ENCODE assay signal across 9 cellular contexts in genomic region chr11:117814204-117814765, GRCh38. TPM values are rescaled to one million over a fixed set of nuclear protein-coding genes. Genes with fewer than 3 reads are reported as not detected.
DNase-seq lines count a peak whose midpoint lies in the region; ATAC-seq, FAIRE-seq and TF ChIP-seq lines count a peak whose summit lies in the region.
"Had no signal": no experiment of that assay in that cellular context is flagged by ENCODE, and none has a peak within 500 bp of the region (broad histone marks: within the 10 kb centered on the region; RNA-seq: fewer than 3 reads in every experiment).

No MANE protein-coding gene starts in this region.

- H3K27ac Mint-ChIP-seq in activated CD4-positive, alpha-beta memory T cell treated with anti-CD3 and anti-CD28 coated beads, Interleukin-2, amount 10 ng/mL, durations not matched to agents 7 days and 5 days = peak overlapping the region; percentile 87
- peak overlapping the region; percentile 87 to 97 (median 90) for H3K27ac Mint-ChIP-seq in naive thymus-derived CD8-positive, alpha-beta T cell

- no peaks in the 10 kb centered on the region for H3K36me3 Mint-ChIP-seq in activated CD4-positive, alpha-beta memory T cell treated with anti-CD3 and anti-CD28 coated beads, Interleukin-2, amount 10 ng/mL, durations not matched to agents 7 days and 5 days (ENCODE audit: low read depth)
- H3K36me3 Mint-ChIP-seq in naive thymus-derived CD8-positive, alpha-beta T cell = no peaks in the 10 kb centered on the region

- POLR2A ChIA-PET in activated CD4-positive, alpha-beta memory T cell treated with anti-CD3 and anti-CD28 coated beads, Interleukin-2, amount 10 ng/mL, durations not matched to agents 7 days and 5 days (lab: Charles Lee) = interaction anchor here (0.9 to 4.4 kb wide), 8 partner anchors 14 to 235 kb away, joined by 3 to 25 read pairs (median 6); partner anchors contain the start of gene IL10RA
- POLR2A ChIA-PET in naive thymus-derived CD8-positive, alpha-beta T cell (lab: Charles Lee) = interaction anchor here (1.0 to 3.5 kb wide), 6 partner anchors 10 to 238 kb away, joined by 3 to 15 read pairs (median 8); partner anchors contain the start of gene FXYD2

- no peak for DNase-seq in activated CD4-positive, alpha-beta memory T cell treated with anti-CD3 and anti-CD28 coated beads, Interleukin-2, amount 10 ng/mL, durations not matched to agents 7 days and 5 days
- peak in 1 of 10 donors; percentile 41 for DNase-seq in naive thymus-derived CD8-positive, alpha-beta T cell
- no peak for DNase-seq in NCI-H187 (lab: John Stamatoyannopoulos, UW)
- no peak for DNase-seq in prostate gland (ENCODE audit: low spot score)
- DNase-seq in small intestine = no peak

- H3K4me3 ChIP-seq in prostate gland (no peak overlapping the region), small intestine (ENCODE audit: low read depth in 1 of 2, low read length in 2 of 2) (no peak overlapping the region)

- H3K4me1 ChIP-seq in prostate gland (replicated peaks) = peaks cover 5% of the 10 kb centered on the region
- peaks cover 2% of the 10 kb centered on the region in 2 donors for H3K4me1 ChIP-seq in small intestine (ENCODE audit: control insufficient read depth in 2 of 2, insufficient read depth in 1 of 2, low read depth in 1 of 2, low read length in 1 of 2)

- TF ChIP-seq POLR2A in prostate gland (IDR thresholded peaks at IDR 0.05) = no peak

- H3K9me3 Mint-ChIP-seq in activated CD4-positive, alpha-beta memory T cell treated with anti-CD3 and anti-CD28 coated beads, Interleukin-2, amount 10 ng/mL, durations not matched to agents 7 days and 5 days = no peaks in the 10 kb centered on the region
- H3K9me3 Mint-ChIP-seq in naive thymus-derived CD8-positive, alpha-beta T cell = no peaks in the 10 kb centered on the region

- CTCF ChIA-PET in activated CD4-positive, alpha-beta memory T cell treated with anti-CD3 and anti-CD28 coated beads, Interleukin-2, amount 10 ng/mL, durations not matched to agents 7 days and 5 days (lab: Charles Lee) = interaction anchor here (0.9 to 10.3 kb wide), 8 partner anchors 7 to 388 kb away, joined by 3 to 189 read pairs (median 27); partner anchors contain the start of gene FXYD2

- H3K36me3 ChIP-seq in prostate gland (no peaks in the 10 kb centered on the region), small intestine (ENCODE audit: control insufficient read depth in 2 of 2, insufficient read depth in 2 of 2, low read length in 2 of 2) (no peaks in the 10 kb centered on the region)

- 78% methylated on average over 7 of the region's 7 CpGs for WGBS in prostate gland
- 67 to 76% (median 72%) methylated on average over 7 of the region's 7 CpGs for WGBS in small intestine, 3 donors

- no peak for TF ChIP-seq CTCF in prostate gland (IDR thresholded peaks at IDR 0.05)

- H3K27me3 ChIP-seq in prostate gland (replicated peaks; ENCODE audit: insufficient read depth) (no peaks in the 10 kb centered on the region), small intestine (ENCODE audit: control insufficient read depth in 2 of 2, insufficient read depth in 2 of 2, low read length in 2 of 2) (no peaks in the 10 kb centered on the region)

- intact Hi-C loops in prostate gland (cut with DNase I) = no loop called here

- peaks cover 14% of the 10 kb centered on the region for H3K27me3 Mint-ChIP-seq in activated CD4-positive, alpha-beta memory T cell treated with anti-CD3 and anti-CD28 coated beads, Interleukin-2, amount 10 ng/mL, durations not matched to agents 7 days and 5 days
- peaks cover 0 to 3% (median 0%) of the 10 kb centered on the region in 5 donors for H3K27me3 Mint-ChIP-seq in naive thymus-derived CD8-positive, alpha-beta T cell

- ATAC-seq in GM18498 (IDR thresholded peaks at IDR 0.05; ENCODE audit: unreplicated experiment) = peak; percentile 7
- peak; percentile 3 for ATAC-seq in HG02759 (IDR thresholded peaks at IDR 0.05; ENCODE audit: unreplicated experiment)
- ATAC-seq in naive thymus-derived CD8-positive, alpha-beta T cell = no peak
- ATAC-seq in HG03439 (IDR thresholded peaks at IDR 0.05; ENCODE audit: unreplicated experiment) = no peak
- ATAC-seq: HCT116 had no signal

- no peak for FAIRE-seq in small intestine (lab: Jason Lieb, UNC)

- no peak overlapping the region for H3K4me3 Mint-ChIP-seq in activated CD4-positive, alpha-beta memory T cell treated with anti-CD3 and anti-CD28 coated beads, Interleukin-2, amount 10 ng/mL, durations not matched to agents 7 days and 5 days
- H3K4me3 Mint-ChIP-seq in naive thymus-derived CD8-positive, alpha-beta T cell = peak overlapping the region in 8 of 10 donors; percentile 68 to 87 (median 76)

- H3K27ac ChIP-seq in prostate gland (no peak overlapping the region), small intestine (ENCODE audit: low read depth in 1 of 2, low read length in 1 of 2) (peak overlapping the region in 1 of 2 donors; percentile 86)

- H3K9me3 ChIP-seq in prostate gland (no peaks in the 10 kb centered on the region), small intestine (ENCODE audit: control insufficient read depth, low read depth) (no peaks in the 10 kb centered on the region)

- peaks cover 67% of the 10 kb centered on the region for H3K4me1 Mint-ChIP-seq in activated CD4-positive, alpha-beta memory T cell treated with anti-CD3 and anti-CD28 coated beads, Interleukin-2, amount 10 ng/mL, durations not matched to agents 7 days and 5 days
- peaks cover 28 to 61% (median 49%) of the 10 kb centered on the region in 4 donors for H3K4me1 Mint-ChIP-seq in naive thymus-derived CD8-positive, alpha-beta T cell

RNA-seq across cellular contexts. Expression of gene FXYD2, which starts 10.3 kb away (rescaled TPM):
- under 1 TPM; 0.33 to 0.48 TPM for total RNA-seq in activated CD4-positive, alpha-beta memory T cell treated with anti-CD3 and anti-CD28 coated beads, Interleukin-2, amount 10 ng/mL, durations not matched to agents 7 days and 5 days
- total RNA-seq in naive thymus-derived CD8-positive, alpha-beta T cell = 10 to 100 TPM; 12.9 to 14.4 TPM
- polyA plus RNA-seq in naive thymus-derived CD8-positive, alpha-beta T cell = 10 to 100 TPM; 11.9 to 61.6 (median 16.9) TPM
- 1 to 10 TPM in 1 of 2 donors, under 1 TPM in 1; 0.87 to 1.8 TPM for total RNA-seq in prostate gland
- 1 to 10 TPM in 2 of 3 donors, not detected in 1; 2.2 to 3.2 TPM for polyA plus RNA-seq in small intestine

RNA-seq across cellular contexts. Expression of gene DSCAML1, which starts 17.3 kb away (rescaled TPM):
- total RNA-seq in activated CD4-positive, alpha-beta memory T cell treated with anti-CD3 and anti-CD28 coated beads, Interleukin-2, amount 10 ng/mL, durations not matched to agents 7 days and 5 days = under 1 TPM in 1 of 2 experiments, not detected in 1; 0.03 TPM
- total RNA-seq in naive thymus-derived CD8-positive, alpha-beta T cell = 1 to 10 TPM; 1.3 to 2.1 TPM
- polyA plus RNA-seq in naive thymus-derived CD8-positive, alpha-beta T cell = under 1 TPM; 0.12 to 0.15 (median 0.13) TPM
- 1 to 10 TPM in 1 of 2 donors, under 1 TPM in 1; 0.14 to 2.8 TPM for total RNA-seq in prostate gland
- polyA plus RNA-seq in small intestine = under 1 TPM in 2 of 3 donors, not detected in 1; under 0.01 to 0.22 TPM

Comparison
In these comparisons a context has a peak if more than half of its experiments do, and no peak if none do; other contexts are left out.
1. ATAC-seq: peak in GM18498 (single experiment) and HG02759 (single experiment); none in naive thymus-derived CD8-positive, alpha-beta T cell (0 of 2) and HG03439 (single experiment).
2. RNA of gene FXYD2, which starts 10.3 kb away (total RNA-seq): 12.9 to 14.4 TPM in naive thymus-derived CD8-positive, alpha-beta T cell; 0.87 to 1.8 TPM in prostate gland and 0.33 to 0.48 TPM in activated CD4-positive, alpha-beta memory T cell treated with anti-CD3 and anti-CD28 coated beads, Interleukin-2, amount 10 ng/mL, durations not matched to agents 7 days and 5 days; every median in the first group is over 4 times any median in the second.